24 cellular contexts compared by ENCODE assay signal in the genomic region with DNA sequence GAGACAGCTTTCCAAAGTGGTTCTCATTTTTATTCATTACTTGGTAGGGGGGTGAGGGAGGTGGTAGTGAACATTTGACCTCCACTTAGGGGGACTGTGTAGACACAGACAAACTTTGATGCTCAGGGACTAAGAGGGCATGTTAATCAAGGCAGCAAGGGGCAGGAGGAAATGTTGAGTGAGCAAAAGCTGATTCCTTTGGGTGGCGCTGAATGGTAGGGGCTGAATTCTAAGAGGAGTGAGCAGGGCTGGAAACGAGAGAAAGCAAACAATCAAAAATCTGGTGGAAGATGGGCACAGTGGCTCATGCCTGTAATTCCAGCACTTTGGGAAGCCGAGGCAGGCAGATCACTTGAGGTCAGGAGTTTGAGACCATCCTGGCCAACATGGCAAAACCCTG.
"Had no signal": no experiment of that assay in that cellular context is flagged by ENCODE, and none has a peak within 500 bp of the region (broad histone marks: within the 10 kb centered on the region; RNA-seq: fewer than 3 reads in every experiment).

No MANE protein-coding gene starts in this region.

- H3K36me3 ChIP-seq: esophagus squamous epithelium, lower lobe of right lung, neutrophil, right lobe of liver, stomach, tibial artery had no signal

- H3K4me3 ChIP-seq: coronary artery, esophagus squamous epithelium, lower lobe of right lung, right lobe of liver, stomach, testis, tibial artery had no signal

- H3K27me3 ChIP-seq: neutrophil, right lobe of liver, stomach, testis, tibial artery had no signal

- H2AFZ ChIP-seq: parathyroid adenoma had no signal

- H3K36me3 Mint-ChIP-seq: natural killer cell; stimulated activated effector memory CD8-positive, alpha-beta T cell treated with anti-CD3 and anti-CD28 coated beads, Interleukin-12 subunit alpha, Interleukin-12 subunit beta, amount 100 ng/mL, for 72 hours; type B pancreatic cell had no signal

- ATAC-seq: effector memory CD8-positive, alpha-beta T cell; left ventricle myocardium superior; lower lobe of right lung; natural killer cell; right lobe of liver; stimulated activated effector memory CD8-positive, alpha-beta T cell treated with anti-CD3 and anti-CD28 coated beads, Interleukin-12 subunit alpha, Interleukin-12 subunit beta, amount 100 ng/mL, for 72 hours had no signal

- H3K4me1 ChIP-seq: lower lobe of right lung, parathyroid adenoma, right lobe of liver, stomach, testis, tibial artery had no signal

- H3K4me1 Mint-ChIP-seq: natural killer cell; neural crest cell; stimulated activated effector memory CD8-positive, alpha-beta T cell treated with anti-CD3 and anti-CD28 coated beads, Interleukin-12 subunit alpha, Interleukin-12 subunit beta, amount 100 ng/mL, for 72 hours had no signal

- H3K9me3 ChIP-seq: esophagus squamous epithelium, lower lobe of right lung, neutrophil, right lobe of liver, stomach, testis, tibial artery had no signal

- DNase-seq: effector memory CD8-positive, alpha-beta T cell; erythroblast; esophagus squamous epithelium; foreskin melanocyte; hypothalamus; left ventricle myocardium superior; lower lobe of right lung; natural killer cell; right lobe of liver; small intestine; stimulated activated CD4-positive, alpha-beta T cell treated with anti-CD3 and anti-CD28 coated beads, Interleukin-12 subunit alpha, Interleukin-12 subunit beta, amount 100 ng/mL, for 4 hours; stimulated activated CD4-positive, alpha-beta T cell treated with anti-CD3 and anti-CD28 coated beads, Interleukin-1b, Interleukin-23, amount 100 ng/mL, for 48 hours; stimulated activated CD4-positive, alpha-beta T cell treated with anti-CD3 and anti-CD28 coated beads, Interleukin-4, amount 100 ng/mL, for 1 hour; stimulated activated naive CD4-positive, alpha-beta T cell treated with Interleukin-2 at 50 U/mL for 16 hours; stomach; testis; tibial artery had no signal

- H3K9me3 Mint-ChIP-seq: neural crest cell; stimulated activated effector memory CD8-positive, alpha-beta T cell treated with anti-CD3 and anti-CD28 coated beads, Interleukin-12 subunit alpha, Interleukin-12 subunit beta, amount 100 ng/mL, for 72 hours; type B pancreatic cell had no signal

- H3K27me3 Mint-ChIP-seq: progenitor cell of endocrine pancreas had no signal

- H3K27ac ChIP-seq: coronary artery, esophagus squamous epithelium, lower lobe of right lung, neutrophil, parathyroid adenoma, right lobe of liver, stomach, testis, tibial artery had no signal

- H3K27ac Mint-ChIP-seq: effector memory CD8-positive, alpha-beta T cell; natural killer cell; progenitor cell of endocrine pancreas; stimulated activated effector memory CD8-positive, alpha-beta T cell treated with anti-CD3 and anti-CD28 coated beads, Interleukin-12 subunit alpha, Interleukin-12 subunit beta, amount 100 ng/mL, for 72 hours; type B pancreatic cell had no signal

- H3K4me3 Mint-ChIP-seq: effector memory CD8-positive, alpha-beta T cell; natural killer cell; neural crest cell; stimulated activated effector memory CD8-positive, alpha-beta T cell treated with anti-CD3 and anti-CD28 coated beads, Interleukin-12 subunit alpha, Interleukin-12 subunit beta, amount 100 ng/mL, for 72 hours; type B pancreatic cell had no signal

- H3K79me2 ChIP-seq: parathyroid adenoma had no signal
